Comparison of ENCODE assay signal across 8 cellular contexts in the genomic region with DNA sequence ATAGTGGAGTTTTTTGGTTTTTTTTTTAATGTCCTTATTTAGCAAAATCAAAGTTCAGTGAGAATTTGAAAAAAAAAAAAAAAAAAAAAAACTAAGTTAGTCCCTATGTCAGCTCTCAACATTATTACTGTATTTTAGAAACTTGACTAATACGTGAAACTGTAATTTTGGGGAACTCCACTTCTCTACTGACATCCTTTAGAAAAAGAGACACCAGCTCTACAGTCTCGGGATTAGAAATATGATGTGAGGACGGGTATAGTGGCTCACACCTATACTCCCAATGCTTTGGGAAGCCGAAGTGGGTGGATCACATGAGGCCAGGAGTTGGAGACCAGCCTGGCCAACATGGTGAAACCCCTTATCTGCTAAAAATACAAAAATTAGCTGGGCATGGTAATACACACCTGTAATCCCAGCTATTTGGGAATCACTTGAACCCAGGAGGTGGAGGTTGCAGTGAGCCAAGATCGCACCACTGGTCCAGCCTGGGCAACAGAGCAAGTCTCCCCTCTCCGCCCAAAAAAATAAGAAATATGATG. TPM values are rescaled to one million over a fixed set of nuclear protein-coding genes. Genes with fewer than 3 reads are reported as not detected.
DNase-seq lines count a peak whose midpoint lies in the region; ATAC-seq and TF ChIP-seq lines count a peak whose summit lies in the region.
"Not testable (repeated sequence)": the region's sequence is repeated elsewhere in the genome, so short reads cannot be mapped to it uniquely, and the experiment has no call there.

No MANE protein-coding gene starts in this region.

- H3F3A ChIP-seq in PC-3 (ENCODE audit: low read length, unreplicated experiment): peaks cover 11% of the 10 kb centered on the region

- not testable (repeated sequence) for H3K23ac ChIP-seq in H9 (ENCODE audit: insufficient read length, low read depth, low read length)

- H3K27me3 ChIP-seq in CD4-positive, alpha-beta T cell (ENCODE audit: control insufficient read depth, insufficient read depth, low read length); H9 (ENCODE audit: insufficient read depth, low read length); PC-3 (ENCODE audit: low read length); left ventricle myocardium inferior (ENCODE audit: low read depth); upper lobe of right lung: not testable (repeated sequence)

- H3K9ac ChIP-seq in H9 (ENCODE audit: extremely low read depth, insufficient read length, low read length); PC-3 (ENCODE audit: low read length): not testable (repeated sequence)

- not testable (repeated sequence) for H4K20me1 ChIP-seq in H9 (ENCODE audit: control insufficient read depth, insufficient read depth, insufficient read length); PC-3 (ENCODE audit: low read length)

- not testable (repeated sequence) for TF ChIP-seq CTCF in CD4-positive, alpha-beta T cell (IDR thresholded peaks at IDR 0.05); H9 (conservative IDR thresholded peaks at IDR 0.05); PC-3 (conservative IDR thresholded peaks at IDR 0.05; ENCODE audit: low read depth, low read length); left ventricle myocardium inferior (IDR thresholded peaks at IDR 0.05; ENCODE audit: borderline replicate concordance); osteocyte (IDR thresholded peaks at IDR 0.05); upper lobe of right lung (IDR thresholded peaks at IDR 0.05)

- ATAC-seq in CD4-positive, alpha-beta T cell (ENCODE audit: poor library complexity); PC-3; upper lobe of right lung: not testable (repeated sequence)
- peak; percentile 30 for ATAC-seq in activated naive CD8-positive, alpha-beta T cell treated with anti-CD3 and anti-CD28 coated beads, Interleukin-2, amount 50 U/mL, for 24 hours

- CTCF ChIA-PET in CD4-positive, alpha-beta T cell (lab: Charles Lee): interaction anchor here (0.6 to 1.2 kb wide), 2 partner anchors 280 to 331 kb away, joined by 3 to 4 read pairs; no protein-coding TSS in a partner anchor
- CTCF ChIA-PET in PC-3 (lab: Charles Lee): interaction anchor here (0.6 kb wide), 1 partner anchor 153 kb away, joined by 9 read pairs; no protein-coding TSS in a partner anchor
- CTCF ChIA-PET in activated CD4-positive, alpha-beta memory T cell treated with anti-CD3 and anti-CD28 coated beads, Interleukin-2, amount 10 ng/mL, durations not matched to agents 7 days and 5 days (lab: Charles Lee): not testable (repeated sequence)

- not testable (repeated sequence) for H3K4ac ChIP-seq in H9 (ENCODE audit: low read depth, low read length)

- not testable (repeated sequence) for H3K4me3 ChIP-seq in PC-3 (ENCODE audit: low read length); left ventricle myocardium inferior; upper lobe of right lung

- H2BK5ac ChIP-seq in H9 (ENCODE audit: insufficient read length, low read length): not testable (repeated sequence)

- H3K36me3 Mint-ChIP-seq in CD4-positive, alpha-beta T cell (ENCODE audit: low read depth): peaks cover 40% of the 10 kb centered on the region
- H3K36me3 Mint-ChIP-seq in H9 (ENCODE audit: insufficient read depth in 1 of 3, low read depth in 3 of 3) (peaks cover 15 to 30% (median 30%) of the 10 kb centered on the region in 3 experiments), osteocyte (ENCODE audit: unreplicated experiment) (peaks cover 25% of the 10 kb centered on the region)
- peaks cover 60% of the 10 kb centered on the region for H3K36me3 Mint-ChIP-seq in activated CD4-positive, alpha-beta memory T cell treated with anti-CD3 and anti-CD28 coated beads, Interleukin-2, amount 10 ng/mL, durations not matched to agents 7 days and 5 days (ENCODE audit: low read depth)
- H3K36me3 Mint-ChIP-seq in activated naive CD8-positive, alpha-beta T cell treated with anti-CD3 and anti-CD28 coated beads, Interleukin-2, amount 50 U/mL, for 24 hours (ENCODE audit: low read depth): peaks cover 25% of the 10 kb centered on the region

- not testable (repeated sequence) for H2BK15ac ChIP-seq in H9 (ENCODE audit: low read depth, low read length)

- H3K9me3 Mint-ChIP-seq in CD4-positive, alpha-beta T cell; H9; activated CD4-positive, alpha-beta memory T cell treated with anti-CD3 and anti-CD28 coated beads, Interleukin-2, amount 10 ng/mL, durations not matched to agents 7 days and 5 days; activated naive CD8-positive, alpha-beta T cell treated with anti-CD3 and anti-CD28 coated beads, Interleukin-2, amount 50 U/mL, for 24 hours; osteocyte (ENCODE audit: unreplicated experiment): not testable (repeated sequence)

- intact Hi-C loops in CD4-positive, alpha-beta T cell (cut with DNase I, micrococcal nuclease); PC-3 (cut with micrococcal nuclease); left ventricle myocardium inferior (cut with micrococcal nuclease); upper lobe of right lung (cut with DNase I): not testable (repeated sequence)

- not testable (repeated sequence) for H3K14ac ChIP-seq in H9 (ENCODE audit: insufficient read depth, low read length)

- H3T11ph ChIP-seq in H9 (ENCODE audit: low read length): not testable (repeated sequence)

- not testable (repeated sequence) for H4K5ac ChIP-seq in H9 (ENCODE audit: insufficient read length, low read depth, low read length)

- not testable (repeated sequence) for H3K9me3 ChIP-seq in CD4-positive, alpha-beta T cell (ENCODE audit: control insufficient read depth, low read length); H9 (ENCODE audit: control insufficient read depth, low read depth, low read length); PC-3 (ENCODE audit: low read length); left ventricle myocardium inferior (replicated peaks); upper lobe of right lung

- not testable (repeated sequence) for H3K4me1 ChIP-seq in H9 (ENCODE audit: insufficient read depth, low read length)
- H3K4me1 ChIP-seq in PC-3 (ENCODE audit: insufficient read depth, low read length): peaks cover 86% of the 10 kb centered on the region
- peaks cover 97% of the 10 kb centered on the region for H3K4me1 ChIP-seq in left ventricle myocardium inferior
- peaks cover 52% of the 10 kb centered on the region for H3K4me1 ChIP-seq in upper lobe of right lung

- H3K79me2 ChIP-seq in H9 (ENCODE audit: insufficient read depth, low read length) (peaks cover 50% of the 10 kb centered on the region), PC-3 (ENCODE audit: low read length) (peaks cover 100% of the 10 kb centered on the region)

- not testable (repeated sequence) for H2BK12ac ChIP-seq in H9 (ENCODE audit: insufficient read length, low read depth, low read length)

- H4K91ac ChIP-seq in H9 (ENCODE audit: insufficient read length, low read depth, low read length): not testable (repeated sequence)

- H3K56ac ChIP-seq in H9 (ENCODE audit: insufficient read length, low read depth, low read length): not testable (repeated sequence)

- H4K8ac ChIP-seq in H9 (replicated peaks; ENCODE audit: insufficient read length, low read depth, low read length): not testable (repeated sequence)

- WGBS in H9 (ENCODE audit: extremely low coverage, insufficient read length, low lambda C conversion rate): no CpG with 5 or more reads among the region's 6 CpGs

- not testable (repeated sequence) for BruUV-seq in PC-3 (replicated peaks; lab: Mats Ljungman, UMichigan)

- H3K18ac ChIP-seq in H9 (ENCODE audit: insufficient read length, low read depth, low read length): not testable (repeated sequence)

- peaks cover 90% of the 10 kb centered on the region for H3K4me1 Mint-ChIP-seq in CD4-positive, alpha-beta T cell (ENCODE audit: low read depth)
- H3K4me1 Mint-ChIP-seq in H9 (peaks cover 71 to 76% of the 10 kb centered on the region in 2 experiments), osteocyte (ENCODE audit: unreplicated experiment) (peaks cover 83% of the 10 kb centered on the region)
- H3K4me1 Mint-ChIP-seq in activated CD4-positive, alpha-beta memory T cell treated with anti-CD3 and anti-CD28 coated beads, Interleukin-2, amount 10 ng/mL, durations not matched to agents 7 days and 5 days: peaks cover 83% of the 10 kb centered on the region
- H3K4me1 Mint-ChIP-seq in activated naive CD8-positive, alpha-beta T cell treated with anti-CD3 and anti-CD28 coated beads, Interleukin-2, amount 50 U/mL, for 24 hours: peaks cover 82% of the 10 kb centered on the region

- not testable (repeated sequence) for H3K9me2 ChIP-seq in PC-3 (replicated peaks; ENCODE audit: low read length)

- H3K79me1 ChIP-seq in H9 (ENCODE audit: insufficient read depth, low read depth, low read length, poor library complexity, severe bottlenecking): not testable (repeated sequence)

- not testable (repeated sequence) for H3K27me3 Mint-ChIP-seq in CD4-positive, alpha-beta T cell; H9 (ENCODE audit: low read depth); activated CD4-positive, alpha-beta memory T cell treated with anti-CD3 and anti-CD28 coated beads, Interleukin-2, amount 10 ng/mL, durations not matched to agents 7 days and 5 days; activated naive CD8-positive, alpha-beta T cell treated with anti-CD3 and anti-CD28 coated beads, Interleukin-2, amount 50 U/mL, for 24 hours; osteocyte (ENCODE audit: unreplicated experiment)

- not testable (repeated sequence) for H3K23me2 ChIP-seq in H9 (ENCODE audit: insufficient read length, low read depth, low read length, poor library complexity, severe bottlenecking)

- peak overlapping the region; percentile 65 for H3K27ac ChIP-seq in CD4-positive, alpha-beta T cell (ENCODE audit: low read depth, low read length)
- H3K27ac ChIP-seq in H9 (ENCODE audit: insufficient read length, low read depth, low read length): not testable (repeated sequence)
- H3K27ac ChIP-seq in PC-3 (ENCODE audit: low read length) (0 out of 2 replicates have a peak overlapping the region, but pooled peaks have one; percentile 88), left ventricle myocardium inferior (replicated peaks) (peak overlapping the region; percentile 66), upper lobe of right lung (peak overlapping the region; percentile 24)

- not testable (repeated sequence) for H2AFZ ChIP-seq in H9 (ENCODE audit: low read length); PC-3 (ENCODE audit: low read length)

- H3K36me3 ChIP-seq in PC-3 (ENCODE audit: low read depth, low read length) (peaks cover 27% of the 10 kb centered on the region), left ventricle myocardium inferior (peaks cover 20% of the 10 kb centered on the region), upper lobe of right lung (peaks cover 23% of the 10 kb centered on the region)

- peak overlapping the region; percentile 79 for H3K4me3 Mint-ChIP-seq in CD4-positive, alpha-beta T cell
- H3K4me3 Mint-ChIP-seq in H9: peak overlapping the region in 1 of 2 experiments; percentile 38; a peak in 2 of 5 replicates
- H3K4me3 Mint-ChIP-seq in activated CD4-positive, alpha-beta memory T cell treated with anti-CD3 and anti-CD28 coated beads, Interleukin-2, amount 10 ng/mL, durations not matched to agents 7 days and 5 days: peak overlapping the region; percentile 75
- peak overlapping the region; percentile 73 for H3K4me3 Mint-ChIP-seq in activated naive CD8-positive, alpha-beta T cell treated with anti-CD3 and anti-CD28 coated beads, Interleukin-2, amount 50 U/mL, for 24 hours
- H3K4me3 Mint-ChIP-seq in osteocyte (ENCODE audit: unreplicated experiment): not testable (repeated sequence)

- POLR2A ChIA-PET in CD4-positive, alpha-beta T cell (lab: Charles Lee): interaction anchor here (0.8 to 6.8 kb wide), 4 partner anchors 9 to 57 kb away, joined by 3 to 95 read pairs (median 4); partner anchors contain the start of gene ZNF217
- POLR2A ChIA-PET in PC-3 (lab: Charles Lee; ENCODE audit: unreplicated experiment): interaction anchor here (0.5 kb wide), 1 partner anchor 201 kb away, joined by 3 read pairs; no protein-coding TSS in a partner anchor
- POLR2A ChIA-PET in activated CD4-positive, alpha-beta memory T cell treated with anti-CD3 and anti-CD28 coated beads, Interleukin-2, amount 10 ng/mL, durations not matched to agents 7 days and 5 days (lab: Charles Lee): interaction anchor here (0.8 to 2.2 kb wide), 5 partner anchors 9 to 331 kb away, joined by 3 to 10 read pairs (median 6); partner anchors contain the start of gene ZNF217

- DNase-seq in CD4-positive, alpha-beta T cell: peak in 1 of 10 experiments; percentile 4
- not testable (repeated sequence) for DNase-seq in H9; PC-3; activated CD4-positive, alpha-beta memory T cell treated with anti-CD3 and anti-CD28 coated beads, Interleukin-2, amount 10 ng/mL, durations not matched to agents 7 days and 5 days; activated naive CD8-positive, alpha-beta T cell treated with anti-CD3 and anti-CD28 coated beads, Interleukin-2, amount 50 U/mL, for 24 hours; left ventricle myocardium inferior; osteocyte (ENCODE audit: extremely low spot score, unreplicated experiment); upper lobe of right lung

- peak overlapping the region; percentile 100 for H3K27ac Mint-ChIP-seq in CD4-positive, alpha-beta T cell
- peak overlapping the region; percentile 77 to 99 (median 84); a peak in 5 of 7 replicates for H3K27ac Mint-ChIP-seq in H9
- H3K27ac Mint-ChIP-seq in activated CD4-positive, alpha-beta memory T cell treated with anti-CD3 and anti-CD28 coated beads, Interleukin-2, amount 10 ng/mL, durations not matched to agents 7 days and 5 days: peak overlapping the region; percentile 81
- H3K27ac Mint-ChIP-seq in activated naive CD8-positive, alpha-beta T cell treated with anti-CD3 and anti-CD28 coated beads, Interleukin-2, amount 50 U/mL, for 24 hours: peak overlapping the region; percentile 95
- peak overlapping the region; percentile 88 for H3K27ac Mint-ChIP-seq in osteocyte (ENCODE audit: unreplicated experiment)

- H2BK20ac ChIP-seq in H9 (ENCODE audit: low read depth, low read length, poor library complexity, severe bottlenecking): not testable (repeated sequence)

- not testable (repeated sequence) for H2BK120ac ChIP-seq in H9 (ENCODE audit: low read depth, low read length, poor library complexity, severe bottlenecking)

- H3K4me2 ChIP-seq in H9 (ENCODE audit: insufficient read depth, insufficient read length, low read length): not testable (repeated sequence)
- H3K4me2 ChIP-seq in PC-3 (ENCODE audit: low read length): peak overlapping the region; percentile 86

- H2AK5ac ChIP-seq in H9 (ENCODE audit: insufficient read length, low read length): not testable (repeated sequence)

RNA-seq across cellular contexts. Expression of gene ZNF217, which starts 8.5 kb away (rescaled TPM):
- 10 to 100 TPM; 83.5 to 87.4 TPM for total RNA-seq in CD4-positive, alpha-beta T cell
- total RNA-seq in H9 (2021) (79.2 and 82.8 TPM in 2 replicates), PC-3 (2014; rRNA removed) (45.6 and 55.5 TPM in 2 replicates), left ventricle myocardium inferior (5.4 TPM), osteocyte (44.3 and 47.2 TPM in 2 replicates), upper lobe of right lung (30.9 TPM)
- total RNA-seq in activated CD4-positive, alpha-beta memory T cell treated with anti-CD3 and anti-CD28 coated beads, Interleukin-2, amount 10 ng/mL, durations not matched to agents 7 days and 5 days: 10 to 100 TPM; 89.5 to 90.4 TPM
